ENCODE assay signal across 1 cellular context in genomic region chr12:59517522-59517921, GRCh38.
TF ChIP-seq lines count a peak whose summit lies in the region.

No MANE protein-coding gene starts in this region.

TF ChIP-seq in HepG2, 621 proteins besides CTCF, POLR2A, EP300 and RAD21 (continued from another document):
- no peak for TF ChIP-seq ZBTB33 (CRISPR knock-in tag; IDR thresholded peaks at IDR 0.05)
TF ChIP-seq in HepG2: peak in this region for 0.
